ENCODE assay signal across 19 cellular contexts in genomic region chr15:69971771-69972170, GRCh38.
DNase-seq lines count a peak whose midpoint lies in the region; ATAC-seq and TF ChIP-seq lines count a peak whose summit lies in the region.
"Had no signal": no experiment of that assay in that cellular context is flagged by ENCODE, and none has a peak within 500 bp of the region (broad histone marks: within the 10 kb centered on the region; RNA-seq: fewer than 3 reads in every experiment).

No MANE protein-coding gene starts in this region.

- H3K27ac ChIP-seq in heart left ventricle, result no peak overlapping the region
- H3K27ac ChIP-seq: 22Rv1; A549; BLaER1 treated with 17β-estradiol and CSF1 and Interleukin-3, amounts not matched to agents 10 nM and 100 nM; C4-2B had no signal

- no peaks in the 10 kb centered on the region for H3K4me1 ChIP-seq in heart left ventricle
- H3K4me1 ChIP-seq: A549; BLaER1 treated with 17β-estradiol and CSF1 and Interleukin-3, amounts not matched to agents 10 nM and 100 nM; Caco-2 had no signal

- no peak overlapping the region for H3K4me3 ChIP-seq in heart left ventricle
- H3K4me3 ChIP-seq: A549; BLaER1 treated with 17β-estradiol and CSF1 and Interleukin-3, amounts not matched to agents 10 nM and 100 nM had no signal

- ATAC-seq in heart left ventricle, result no peak
- ATAC-seq: A549; CD8-positive, alpha-beta T cell had no signal

- DNase-seq in D341Med (ENCODE audit: low spot score) (peak; percentile 74), NCI-H82 treated with DMSO at 0.1 percent for 48 hours (lab: John Stamatoyannopoulos, UW; ENCODE audit: unreplicated experiment) (peak; percentile 97), ecto neural progenitor cell (ENCODE audit: low spot score) (peak; percentile 29), cerebellum (ENCODE audit: low spot score) (no peak), NCI-H2171 (lab: John Stamatoyannopoulos, UW) (no peak), heart left ventricle (no peak)
- DNase-seq in activated CD4-positive, alpha-beta T cell treated with anti-CD3 and anti-CD28 coated beads for 48 hours, result no peak
- DNase-seq: AML-193; Caco-2; Calu3; CD4-positive, alpha-beta T cell; CD8-positive, alpha-beta T cell; DMS79 treated with DMSO at 0.1 percent for 48 hours; GF-D8 had no signal

- no peak for TF ChIP-seq POLR2A in heart left ventricle (IDR thresholded peaks at IDR 0.05)

- intact Hi-C loops in heart left ventricle (cut with DNase I), result loop anchor here in 1 of 10 donors (10.0 kb wide), 1 partner anchor 57 kb away; no protein-coding TSS in a partner anchor

- TF ChIP-seq RAD21 in Ishikawa (IDR thresholded peaks at IDR 0.05; ENCODE audit: low read depth), result no peak

- no peaks in the 10 kb centered on the region for H3K9me3 ChIP-seq in heart left ventricle
- H3K9me3 ChIP-seq: BLaER1 treated with 17β-estradiol and CSF1 and Interleukin-3, amounts not matched to agents 10 nM and 100 nM; Caco-2 had no signal

- peaks cover 0 to 28% (median 3%) of the 10 kb centered on the region in 9 donors for H3K27me3 ChIP-seq in heart left ventricle

- no peaks in the 10 kb centered on the region for H3K36me3 ChIP-seq in heart left ventricle
- H3K36me3 ChIP-seq: BLaER1 treated with 17β-estradiol and CSF1 and Interleukin-3, amounts not matched to agents 10 nM and 100 nM had no signal

- WGBS in heart left ventricle, 4 donors, result 60 to 79% (median 71%) methylated on average over 2 of the region's 2 CpGs

- TF ChIP-seq CTCF in heart left ventricle (IDR thresholded peaks at IDR 0.05), result no peak

- no peak for TF ChIP-seq EP300 in Ishikawa (IDR thresholded peaks at IDR 0.05; ENCODE audit: borderline replicate concordance)

TF ChIP-seq in Ishikawa, 13 proteins besides CTCF, POLR2A, EP300 and RAD21:
- TF ChIP-seq TEAD4 (IDR thresholded peaks at IDR 0.05) (no peak), TCF12 (IDR thresholded peaks at IDR 0.05; ENCODE audit: low read depth) (no peak), CREB1 (IDR thresholded peaks at IDR 0.05; ENCODE audit: low read depth) (no peak), ZBTB7A (IDR thresholded peaks at IDR 0.05; ENCODE audit: low read depth) (no peak), EGR1 (IDR thresholded peaks at IDR 0.05) (no peak)
- TF ChIP-seq, protein P1, sequence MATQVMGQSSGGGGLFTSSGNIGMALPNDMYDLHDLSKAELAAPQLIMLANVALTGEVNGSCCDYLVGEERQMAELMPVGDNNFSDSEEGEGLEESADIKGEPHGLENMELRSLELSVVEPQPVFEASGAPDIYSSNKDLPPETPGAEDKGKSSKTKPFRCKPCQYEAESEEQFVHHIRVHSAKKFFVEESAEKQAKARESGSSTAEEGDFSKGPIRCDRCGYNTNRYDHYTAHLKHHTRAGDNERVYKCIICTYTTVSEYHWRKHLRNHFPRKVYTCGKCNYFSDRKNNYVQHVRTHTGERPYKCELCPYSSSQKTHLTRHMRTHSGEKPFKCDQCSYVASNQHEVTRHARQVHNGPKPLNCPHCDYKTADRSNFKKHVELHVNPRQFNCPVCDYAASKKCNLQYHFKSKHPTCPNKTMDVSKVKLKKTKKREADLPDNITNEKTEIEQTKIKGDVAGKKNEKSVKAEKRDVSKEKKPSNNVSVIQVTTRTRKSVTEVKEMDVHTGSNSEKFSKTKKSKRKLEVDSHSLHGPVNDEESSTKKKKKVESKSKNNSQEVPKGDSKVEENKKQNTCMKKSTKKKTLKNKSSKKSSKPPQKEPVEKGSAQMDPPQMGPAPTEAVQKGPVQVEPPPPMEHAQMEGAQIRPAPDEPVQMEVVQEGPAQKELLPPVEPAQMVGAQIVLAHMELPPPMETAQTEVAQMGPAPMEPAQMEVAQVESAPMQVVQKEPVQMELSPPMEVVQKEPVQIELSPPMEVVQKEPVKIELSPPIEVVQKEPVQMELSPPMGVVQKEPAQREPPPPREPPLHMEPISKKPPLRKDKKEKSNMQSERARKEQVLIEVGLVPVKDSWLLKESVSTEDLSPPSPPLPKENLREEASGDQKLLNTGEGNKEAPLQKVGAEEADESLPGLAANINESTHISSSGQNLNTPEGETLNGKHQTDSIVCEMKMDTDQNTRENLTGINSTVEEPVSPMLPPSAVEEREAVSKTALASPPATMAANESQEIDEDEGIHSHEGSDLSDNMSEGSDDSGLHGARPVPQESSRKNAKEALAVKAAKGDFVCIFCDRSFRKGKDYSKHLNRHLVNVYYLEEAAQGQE (IDR thresholded peaks at IDR 0.05; ENCODE audit: low read depth), result 0 out of 2 replicates have a peak, but pooled peaks have one; percentile 6
- TF ChIP-seq, protein P2, sequence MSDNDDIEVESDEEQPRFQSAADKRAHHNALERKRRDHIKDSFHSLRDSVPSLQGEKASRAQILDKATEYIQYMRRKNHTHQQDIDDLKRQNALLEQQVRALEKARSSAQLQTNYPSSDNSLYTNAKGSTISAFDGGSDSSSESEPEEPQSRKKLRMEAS (IDR thresholded peaks at IDR 0.05), result no peak
- TF ChIP-seq, protein P3, sequence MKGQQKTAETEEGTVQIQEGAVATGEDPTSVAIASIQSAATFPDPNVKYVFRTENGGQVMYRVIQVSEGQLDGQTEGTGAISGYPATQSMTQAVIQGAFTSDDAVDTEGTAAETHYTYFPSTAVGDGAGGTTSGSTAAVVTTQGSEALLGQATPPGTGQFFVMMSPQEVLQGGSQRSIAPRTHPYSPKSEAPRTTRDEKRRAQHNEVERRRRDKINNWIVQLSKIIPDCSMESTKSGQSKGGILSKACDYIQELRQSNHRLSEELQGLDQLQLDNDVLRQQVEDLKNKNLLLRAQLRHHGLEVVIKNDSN (IDR thresholded peaks at IDR 0.05), result no peak
TF ChIP-seq in Ishikawa: peak in this region for 1.

Comparison
In these comparisons a context has a peak if more than half of its experiments do, and no peak if none do; other contexts are left out.
1. DNase-seq: peak in D341Med (single experiment), NCI-H82 treated with DMSO at 0.1 percent for 48 hours (single experiment) and ecto neural progenitor cell (single experiment); none in cerebellum (single experiment), NCI-H2171 (single experiment), activated CD4-positive, alpha-beta T cell treated with anti-CD3 and anti-CD28 coated beads for 48 hours (single experiment) and heart left ventricle (0 of 5).